ENCODE assay signal across 17 cellular contexts in genomic region chr15:63331456-63331855, GRCh38. TPM values are rescaled to one million over a fixed set of nuclear protein-coding genes. Genes with fewer than 3 reads are reported as not detected.
DNase-seq lines count a peak whose midpoint lies in the region; ATAC-seq, FAIRE-seq and TF ChIP-seq lines count a peak whose summit lies in the region.
"Had no signal": no experiment of that assay in that cellular context is flagged by ENCODE, and none has a peak within 500 bp of the region (broad histone marks: within the 10 kb centered on the region; RNA-seq: fewer than 3 reads in every experiment).

No MANE protein-coding gene starts in this region.

- no peak overlapping the region for H3K4me3 Mint-ChIP-seq in astrocyte (ENCODE audit: unreplicated experiment)
- H3K4me3 Mint-ChIP-seq: neural progenitor cell had no signal

- H3K4me3 ChIP-seq in astrocyte (ENCODE audit: insufficient read depth, low read depth, low read length) (no peak overlapping the region), MG63 (no peak overlapping the region)
- H3K4me3 ChIP-seq: esophagus muscularis mucosa, neural progenitor cell, SK-N-MC had no signal

- H3K9me3 ChIP-seq in astrocyte (ENCODE audit: insufficient read depth, low read depth, low read length) (no peaks in the 10 kb centered on the region), MG63 (no peaks in the 10 kb centered on the region)
- H3K9me3 ChIP-seq: esophagus muscularis mucosa had no signal

- H3K9ac ChIP-seq in astrocyte (ENCODE audit: low read length) = no peak overlapping the region
- H3K9ac ChIP-seq: neural progenitor cell had no signal

- no peaks in the 10 kb centered on the region for H3K9me3 Mint-ChIP-seq in astrocyte (ENCODE audit: unreplicated experiment)
- H3K9me3 Mint-ChIP-seq: neural progenitor cell had no signal

- no peaks in the 10 kb centered on the region for H3K36me3 ChIP-seq in astrocyte (ENCODE audit: insufficient read depth, low read length)
- H3K36me3 ChIP-seq in MG63 = no peaks in the 10 kb centered on the region
- H3K36me3 ChIP-seq: esophagus muscularis mucosa, neural progenitor cell had no signal

- peaks cover 21% of the 10 kb centered on the region for H3K4me1 ChIP-seq in astrocyte (ENCODE audit: insufficient read depth, low read length)
- H3K4me1 ChIP-seq: esophagus muscularis mucosa, neural progenitor cell had no signal

- no peak for FAIRE-seq in astrocyte (lab: Jason Lieb, UNC)
- FAIRE-seq: islet of Langerhans had no signal

- H2AFZ ChIP-seq in astrocyte (ENCODE audit: low read depth, low read length) = peak overlapping the region; percentile 21
- H2AFZ ChIP-seq: neural progenitor cell had no signal

- H3K4me1 Mint-ChIP-seq in astrocyte (ENCODE audit: low read depth, unreplicated experiment) = peaks cover 7% of the 10 kb centered on the region

- ATAC-seq in GM21529 (IDR thresholded peaks at IDR 0.05; ENCODE audit: unreplicated experiment) (no peak), HG03135 (IDR thresholded peaks at IDR 0.05; ENCODE audit: unreplicated experiment) (no peak)

- H3K27me3 ChIP-seq in astrocyte (ENCODE audit: insufficient read depth, low read length) = no peaks in the 10 kb centered on the region
- no peaks in the 10 kb centered on the region for H3K27me3 ChIP-seq in MG63
- H3K27me3 ChIP-seq: esophagus muscularis mucosa, neural progenitor cell had no signal

- peaks cover 43% of the 10 kb centered on the region for H3K27me3 Mint-ChIP-seq in astrocyte (ENCODE audit: low read depth, unreplicated experiment)

- no peaks in the 10 kb centered on the region for H3K79me2 ChIP-seq in astrocyte (ENCODE audit: insufficient read depth, low read length)

- TF ChIP-seq CTCF in astrocyte (IDR thresholded peaks at IDR 0.05; ENCODE audit: insufficient read depth, low read depth, low read length) = no peak

- H3K27ac Mint-ChIP-seq in astrocyte (ENCODE audit: unreplicated experiment) = no peak overlapping the region
- H3K27ac Mint-ChIP-seq: neural progenitor cell had no signal

- DNase-seq in Ammon's horn (ENCODE audit: low spot score) = peak; percentile 54
- DNase-seq in ELR (ENCODE audit: low read depth) = peak; percentile 63
- peak; percentile 33 for DNase-seq in astrocyte (ENCODE audit: low read depth)
- DNase-seq in kidney tubule cell (ENCODE audit: low spot score) = peak; percentile 79
- DNase-seq in MG63 = no peak
- DNase-seq in stimulated activated CD4-positive, alpha-beta T cell treated with anti-CD3 and anti-CD28 coated beads, Interleukin-12 subunit alpha, Interleukin-12 subunit beta, amount 100 ng/mL, for 4 hours = no peak
- DNase-seq: activated naive CD4-positive, alpha-beta T cell treated with Interleukin-2 at 50 U/mL for 16 hours; COR-L47; NCI-H526; OCI-M1; substantia nigra had no signal

- H3K36me3 Mint-ChIP-seq in astrocyte (ENCODE audit: low read depth, unreplicated experiment) = no peaks in the 10 kb centered on the region

- no peak overlapping the region for H3K27ac ChIP-seq in astrocyte (ENCODE audit: low read depth, low read length)
- H3K27ac ChIP-seq: esophagus muscularis mucosa, neural progenitor cell, SK-N-MC had no signal

- no peak overlapping the region for H3K4me2 ChIP-seq in astrocyte (ENCODE audit: low read length)
- H3K4me2 ChIP-seq: neural progenitor cell had no signal

- no peaks in the 10 kb centered on the region for H4K20me1 ChIP-seq in astrocyte (ENCODE audit: insufficient read depth, low read length)

RNA-seq across cellular contexts. Expression of gene CA12, which starts 50.2 kb away (rescaled TPM):
- 0.54 and 0.70 TPM in 2 replicates for total RNA-seq in astrocyte
- 4.7 and 4.8 TPM in 2 replicates for total RNA-seq in MG63 (2014; rRNA removed; shearing (Covaris generic); ENCODE audit: low replicate concordance)

RNA-seq across cellular contexts. Expression of gene APH1B, which starts 54.1 kb away (rescaled TPM):
- total RNA-seq in astrocyte = 14.7 and 18.2 TPM in 2 replicates
- 0.84 and 5.2 TPM in 2 replicates for total RNA-seq in MG63 (2014; rRNA removed; shearing (Covaris generic); ENCODE audit: low replicate concordance)

Comparison
In these comparisons a context has a peak if more than half of its experiments do, and no peak if none do; other contexts are left out.
1. DNase-seq: peak in Ammon's horn (single experiment), ELR (single experiment), astrocyte (single experiment) and kidney tubule cell (single experiment); none in MG63 (single experiment) and stimulated activated CD4-positive, alpha-beta T cell treated with anti-CD3 and anti-CD28 coated beads, Interleukin-12 subunit alpha, Interleukin-12 subunit beta, amount 100 ng/mL, for 4 hours (single experiment).